ENCODE assay signal across 20 cellular contexts in the genomic region with DNA sequence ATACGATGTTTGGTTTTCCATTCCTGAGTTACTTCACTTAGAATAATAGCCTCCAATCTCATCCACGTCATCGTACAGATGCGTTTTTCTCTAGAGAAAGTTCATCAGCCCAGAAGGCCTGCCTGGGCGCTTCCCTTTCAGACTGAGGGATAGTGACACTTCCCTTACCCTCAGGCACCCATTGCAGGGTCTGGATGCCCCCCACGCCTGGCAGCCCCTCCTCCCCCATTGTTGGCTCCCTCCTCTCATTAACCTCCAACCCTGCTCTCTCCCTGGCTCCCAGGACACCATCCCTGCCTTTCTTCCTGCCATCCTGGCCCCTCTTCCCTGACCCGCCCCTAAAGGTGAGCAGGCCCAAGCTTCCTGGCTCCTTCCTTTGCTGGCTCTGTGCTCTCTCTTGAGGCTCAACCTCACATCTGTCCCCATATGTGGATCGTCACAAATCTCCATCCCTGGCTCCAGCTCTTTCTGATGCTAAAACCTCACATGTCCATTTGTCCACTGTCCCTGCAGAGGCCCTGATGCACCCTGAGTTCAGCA.
DNase-seq lines count a peak whose midpoint lies in the region; ATAC-seq and TF ChIP-seq lines count a peak whose summit lies in the region.
"Had no signal": no experiment of that assay in that cellular context is flagged by ENCODE, and none has a peak within 500 bp of the region (broad histone marks: within the 10 kb centered on the region; RNA-seq: fewer than 3 reads in every experiment).

No MANE protein-coding gene starts in this region.

- WGBS in mesodermal cell (ENCODE audit: insufficient coverage in 2 of 2), 2 experiments: 64 to 69% methylated on average over 8 of the region's 8 CpGs

- H3K4me3 ChIP-seq in right atrium auricular region (no peak overlapping the region), coronary artery (no peak overlapping the region), mesodermal cell (ENCODE audit: extremely low read depth, insufficient read depth, low read length, poor library complexity, severe bottlenecking) (no peak overlapping the region)
- H3K4me3 ChIP-seq: A549, SJCRH30 had no signal

- no peaks in the 10 kb centered on the region for H3K36me3 ChIP-seq in right atrium auricular region
- H3K36me3 ChIP-seq in mesodermal cell (ENCODE audit: control insufficient read depth, insufficient read depth, low read length): no peaks in the 10 kb centered on the region
- H3K36me3 ChIP-seq: SJCRH30 had no signal

- in situ Hi-C loops in KBM-7 (cut with MboI; ENCODE audit: low pct_unique_long_range_greater_than_20kb, low sequenced_read_pairs): no loop called here

- H3K4me1 ChIP-seq in right atrium auricular region: no peaks in the 10 kb centered on the region
- H3K4me1 ChIP-seq in mesodermal cell (ENCODE audit: control insufficient read depth, insufficient read depth, low read length, poor library complexity, severe bottlenecking): no peaks in the 10 kb centered on the region
- H3K4me1 ChIP-seq: A549, SJCRH30 had no signal

- no peak for ATAC-seq in Right ventricle myocardium superior (ENCODE audit: poor library complexity)
- ATAC-seq: A549 had no signal

- H3K27me3 ChIP-seq in right atrium auricular region: no peaks in the 10 kb centered on the region

- intact Hi-C loops in Right ventricle myocardium superior (cut with DNase I): no loop called here

- TF ChIP-seq CTCF in right atrium auricular region (IDR thresholded peaks at IDR 0.05) (no peak), coronary artery (IDR thresholded peaks at IDR 0.05) (no peak)

- H3K27ac ChIP-seq in right atrium auricular region: no peak overlapping the region
- H3K27ac ChIP-seq in coronary artery: no peak overlapping the region
- H3K27ac ChIP-seq in mesodermal cell (ENCODE audit: low read depth, low read length, severe bottlenecking): peak overlapping the region; percentile 66
- H3K27ac ChIP-seq: A549, RWPE1, SJCRH30 had no signal

- peak; percentile 7 for DNase-seq in right atrium auricular region (ENCODE audit: low spot score)
- DNase-seq in Right ventricle myocardium superior: no peak
- peak; percentile 33 for DNase-seq in coronary artery (ENCODE audit: low spot score)
- no peak for DNase-seq in AG08395 (ENCODE audit: low spot score)
- no peak for DNase-seq in KBM-7
- DNase-seq in GDM1 (lab: John Stamatoyannopoulos, UW): no peak
- DNase-seq: CD4-positive, CD25-positive, alpha-beta regulatory T cell; DMS79; HFFc6; NCI-H1105; NCI-H146; NCI-H2029; NCI-H2227 treated with DMSO at 0.1 percent for 48 hours; NCI-H510A treated with DMSO at 0.1 percent for 48 hours; NCI-H774; NK-92 treated with Interleukin-12 subunit alpha and Interleukin-12 subunit beta, amount 100 ng/mL, for 24 hours; SJCRH30 had no signal

- H3K9me3 ChIP-seq in right atrium auricular region (peaks cover 0 to 13% of the 10 kb centered on the region in 2 donors), mesodermal cell (ENCODE audit: control insufficient read depth, low read length) (peaks cover 7% of the 10 kb centered on the region)
- H3K9me3 ChIP-seq: SJCRH30 had no signal

Comparison
In these comparisons a context has a peak if more than half of its experiments do, and no peak if none do; other contexts are left out.
1. DNase-seq: peak in right atrium auricular region (single experiment) and coronary artery (single experiment); none in Right ventricle myocardium superior (single experiment), AG08395 (single experiment), KBM-7 (single experiment) and GDM1 (single experiment).